22 cellular contexts compared by ENCODE assay signal in the genomic region with DNA sequence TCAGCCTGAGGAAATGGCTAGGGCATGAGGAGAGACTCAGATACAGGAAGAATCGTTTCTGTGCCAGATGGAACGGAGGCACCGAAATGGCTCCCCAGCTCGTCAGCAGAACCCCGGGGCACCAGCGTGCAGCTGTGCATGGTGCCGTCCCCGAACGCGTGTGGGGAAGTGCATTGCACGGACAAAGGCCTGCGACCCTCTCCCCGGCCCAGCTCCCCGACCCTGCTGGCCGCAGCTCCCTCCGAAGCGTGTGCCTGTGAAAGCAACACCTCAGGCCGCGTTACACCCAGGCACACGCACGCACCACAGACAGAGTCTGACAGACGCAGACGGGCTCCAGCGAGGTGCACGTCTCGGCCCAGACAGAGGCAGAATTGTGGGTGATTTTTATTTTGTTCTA.
"Had no signal": no experiment of that assay in that cellular context is flagged by ENCODE, and none has a peak within 500 bp of the region (broad histone marks: within the 10 kb centered on the region; RNA-seq: fewer than 3 reads in every experiment).

No MANE protein-coding gene starts in this region.

- H3K9me3 Mint-ChIP-seq: memory B cell, mesothelial cell of epicardium, natural killer cell had no signal

- H3K27ac ChIP-seq: epithelial cell of prostate, esophagus muscularis mucosa, gastrocnemius medialis, heart right ventricle, left lung, lower lobe of right lung, neutrophil, right atrium auricular region, stomach had no signal

- H3K9me3 ChIP-seq: esophagus muscularis mucosa, gastrocnemius medialis, heart right ventricle, left lung, lower lobe of right lung, neutrophil, right atrium auricular region, stomach had no signal

- H3K27me3 ChIP-seq: right atrium auricular region had no signal

- ATAC-seq: gastrocnemius medialis, heart right ventricle, left lung, lower lobe of right lung had no signal

- H3K36me3 Mint-ChIP-seq: memory B cell, mesothelial cell of epicardium, natural killer cell had no signal

- H3K4me1 ChIP-seq: gastrocnemius medialis, heart right ventricle, left lung, lower lobe of right lung, right atrium auricular region had no signal

- H3K4me3 ChIP-seq: dorsolateral prefrontal cortex, esophagus muscularis mucosa, gastrocnemius medialis, heart right ventricle, left lung, lower lobe of right lung, right atrium auricular region, stomach had no signal

- H3K4me3 Mint-ChIP-seq: memory B cell, mesothelial cell of epicardium, natural killer cell had no signal

- H3K36me3 ChIP-seq: esophagus muscularis mucosa, gastrocnemius medialis, heart right ventricle, left lung, lower lobe of right lung, neutrophil, right atrium auricular region, stomach had no signal

- H3K27ac Mint-ChIP-seq: memory B cell, mesothelial cell of epicardium, natural killer cell had no signal

- DNase-seq: cortex of kidney; effector CD8-positive, alpha-beta T cell; gastrocnemius medialis; heart right ventricle; hypothalamus; islet precursor cell; lower lobe of right lung; natural killer cell; small intestine; stimulated activated CD4-positive, alpha-beta T cell treated with anti-CD3 and anti-CD28 coated beads, Interleukin-12 subunit alpha, Interleukin-12 subunit beta, amount 100 ng/mL, for 4 hours; stimulated activated naive CD4-positive, alpha-beta T cell; stomach; substantia nigra; trophoblast cell had no signal
